Comparison of ENCODE assay signal across 32 cellular contexts in genomic region chr18:61609131-61609530, GRCh38.
"Had no signal": no experiment of that assay in that cellular context is flagged by ENCODE, and none has a peak within 500 bp of the region (broad histone marks: within the 10 kb centered on the region; RNA-seq: fewer than 3 reads in every experiment).

No MANE protein-coding gene starts in this region.

- H3K36me3 Mint-ChIP-seq: activated naive CD4-positive, alpha-beta T cell treated with anti-CD3 and anti-CD28 coated beads, Interleukin-2, amount 50 U/mL, for 24 hours; brain; naive thymus-derived CD4-positive, alpha-beta T cell; stimulated activated memory B cell treated with anti-CD40 and anti-IgM and Interleukin-4, amounts not matched to agents 10 μg/mL and 1 μg/mL and 100 μg/mL, for 72 hours had no signal

- H2AFZ ChIP-seq: hepatocyte had no signal

- ATAC-seq: activated CD8-positive, alpha-beta T cell treated with anti-CD3 and anti-CD28 coated beads for 36 hours; activated naive CD8-positive, alpha-beta T cell treated with anti-CD3 and anti-CD28 coated beads, Interleukin-2, amount 50 U/mL, for 24 hours; activated T-cell treated with anti-CD3 and anti-CD28 coated beads, Interleukin-2, amount 50 U/mL, for 4 hours; activated T-helper 17 cell treated with anti-CD3 and anti-CD28 coated beads, Interleukin-2, amount 50 U/mL, for 72 hours; gastroesophageal sphincter; naive thymus-derived CD4-positive, alpha-beta T cell; right lobe of liver; stimulated activated memory B cell treated with anti-CD40 and anti-IgM and Interleukin-4, amounts not matched to agents 10 μg/mL and 1 μg/mL and 100 μg/mL, for 72 hours; upper lobe of right lung had no signal

- H3K4me3 ChIP-seq: cardiac muscle cell, esophagus muscularis mucosa, gastroesophageal sphincter, hepatocyte, ovary, right lobe of liver, stomach, thyroid gland, upper lobe of right lung had no signal

- H3K4me1 Mint-ChIP-seq: activated B cell treated with CpG ODN at 0.5 μM for 24 hours; activated naive CD4-positive, alpha-beta T cell treated with anti-CD3 and anti-CD28 coated beads, Interleukin-2, amount 50 U/mL, for 24 hours; activated naive CD8-positive, alpha-beta T cell treated with anti-CD3 and anti-CD28 coated beads, Interleukin-2, amount 50 U/mL, for 24 hours; activated T-helper 17 cell treated with anti-CD3 and anti-CD28 coated beads, Interleukin-2, amount 50 U/mL, for 72 hours; stimulated activated memory B cell treated with anti-CD40 and anti-IgM and Interleukin-4, amounts not matched to agents 10 μg/mL and 1 μg/mL and 100 μg/mL, for 72 hours had no signal

- H3K27ac ChIP-seq: cardiac muscle cell, esophagus muscularis mucosa, gastroesophageal sphincter, hepatocyte, ovary, right lobe of liver, stomach, thyroid gland, upper lobe of right lung had no signal

- H3K27ac Mint-ChIP-seq: activated B cell treated with CpG ODN at 0.5 μM for 24 hours; activated CD8-positive, alpha-beta T cell treated with anti-CD3 and anti-CD28 coated beads for 36 hours; activated naive CD4-positive, alpha-beta T cell treated with anti-CD3 and anti-CD28 coated beads, Interleukin-2, amount 50 U/mL, for 24 hours; activated naive CD8-positive, alpha-beta T cell treated with anti-CD3 and anti-CD28 coated beads, Interleukin-2, amount 50 U/mL, for 24 hours; activated T-helper 17 cell treated with anti-CD3 and anti-CD28 coated beads, Interleukin-2, amount 50 U/mL, for 72 hours; brain; naive thymus-derived CD4-positive, alpha-beta T cell; progenitor cell of endocrine pancreas; stimulated activated memory B cell treated with anti-CD40 and anti-IgM and Interleukin-4, amounts not matched to agents 10 μg/mL and 1 μg/mL and 100 μg/mL, for 72 hours; T-helper 2 cell treated with Interferon-gamma antibody and Interleukin-4, amounts not matched to agents 5 μg/mL and 100 μg/mL, for 36 hours had no signal

- H3K4me3 Mint-ChIP-seq: activated B cell treated with CpG ODN at 0.5 μM for 24 hours; activated CD8-positive, alpha-beta T cell treated with anti-CD3 and anti-CD28 coated beads for 36 hours; activated naive CD4-positive, alpha-beta T cell treated with anti-CD3 and anti-CD28 coated beads, Interleukin-2, amount 50 U/mL, for 24 hours; activated naive CD8-positive, alpha-beta T cell treated with anti-CD3 and anti-CD28 coated beads, Interleukin-2, amount 50 U/mL, for 24 hours; activated T-cell treated with anti-CD3 and anti-CD28 coated beads, Interleukin-2, amount 50 U/mL, for 4 hours; activated T-helper 17 cell treated with anti-CD3 and anti-CD28 coated beads, Interleukin-2, amount 50 U/mL, for 72 hours; brain; naive thymus-derived CD4-positive, alpha-beta T cell; stimulated activated memory B cell treated with anti-CD40 and anti-IgM and Interleukin-4, amounts not matched to agents 10 μg/mL and 1 μg/mL and 100 μg/mL, for 72 hours; T-helper 2 cell treated with Interferon-gamma antibody and Interleukin-4, amounts not matched to agents 5 μg/mL and 100 μg/mL, for 36 hours had no signal

- H3K79me2 ChIP-seq: hepatocyte had no signal

- H3K4me1 ChIP-seq: right lobe of liver had no signal

- H3K9me3 Mint-ChIP-seq: activated B cell treated with CpG ODN at 0.5 μM for 24 hours; activated CD8-positive, alpha-beta T cell treated with anti-CD3 and anti-CD28 coated beads for 36 hours; activated naive CD4-positive, alpha-beta T cell treated with anti-CD3 and anti-CD28 coated beads, Interleukin-2, amount 50 U/mL, for 24 hours; activated naive CD8-positive, alpha-beta T cell treated with anti-CD3 and anti-CD28 coated beads, Interleukin-2, amount 50 U/mL, for 24 hours; activated T-cell treated with anti-CD3 and anti-CD28 coated beads, Interleukin-2, amount 50 U/mL, for 4 hours; activated T-helper 17 cell treated with anti-CD3 and anti-CD28 coated beads, Interleukin-2, amount 50 U/mL, for 72 hours; naive thymus-derived CD4-positive, alpha-beta T cell; stimulated activated memory B cell treated with anti-CD40 and anti-IgM and Interleukin-4, amounts not matched to agents 10 μg/mL and 1 μg/mL and 100 μg/mL, for 72 hours; T-helper 2 cell treated with Interferon-gamma antibody and Interleukin-4, amounts not matched to agents 5 μg/mL and 100 μg/mL, for 36 hours had no signal

- DNase-seq: activated B cell treated with CpG ODN at 0.5 μM for 24 hours; activated CD4-positive, alpha-beta T cell treated with anti-CD3 and anti-CD28 coated beads, Interleukin-2, amount 50 U/mL, for 1 hour; activated CD8-positive, alpha-beta T cell treated with anti-CD3 and anti-CD28 coated beads for 36 hours; activated gamma-delta T cell treated with Interleukin-2 at 50 U/mL for 16 hours; activated naive CD8-positive, alpha-beta T cell treated with anti-CD3 and anti-CD28 coated beads, Interleukin-2, amount 50 U/mL, for 24 hours; activated T-cell treated with anti-CD3 and anti-CD28 coated beads, Interleukin-2, amount 50 U/mL, for 4 hours; aorta; cerebellar nuclear complex; cortex of kidney; kidney; midbrain; naive thymus-derived CD4-positive, alpha-beta T cell; ovary; right lobe of liver; small intestine; stimulated activated CD4-positive, alpha-beta T cell treated with anti-CD3 and anti-CD28 coated beads, Interleukin-1b, Interleukin-23, amount 100 ng/mL, for 48 hours; stimulated activated CD4-positive, alpha-beta T cell treated with anti-CD3 and anti-CD28 coated beads, Interleukin-4, amount 100 ng/mL, for 4 hours; stimulated activated CD8-positive, alpha-beta memory T cell treated with anti-CD3 and anti-CD28 coated beads, Interleukin-4, amount 100 ng/mL, for 48 hours; stomach; T-helper 1 cell; thyroid gland; upper lobe of right lung had no signal

- FAIRE-seq: kidney, small intestine had no signal

- H3K36me3 ChIP-seq: cardiac muscle cell, esophagus muscularis mucosa, gastroesophageal sphincter, ovary, right lobe of liver, stomach, thyroid gland, upper lobe of right lung had no signal

- H3K4me2 ChIP-seq: hepatocyte had no signal

- H3K27me3 ChIP-seq: cardiac muscle cell, hepatocyte, ovary, right lobe of liver, stomach, thyroid gland, upper lobe of right lung had no signal

- H3K9me3 ChIP-seq: esophagus muscularis mucosa, gastroesophageal sphincter, ovary, right lobe of liver, stomach, thyroid gland, upper lobe of right lung had no signal
